Comparison of ENCODE assay signal across 25 cellular contexts in the genomic region with DNA sequence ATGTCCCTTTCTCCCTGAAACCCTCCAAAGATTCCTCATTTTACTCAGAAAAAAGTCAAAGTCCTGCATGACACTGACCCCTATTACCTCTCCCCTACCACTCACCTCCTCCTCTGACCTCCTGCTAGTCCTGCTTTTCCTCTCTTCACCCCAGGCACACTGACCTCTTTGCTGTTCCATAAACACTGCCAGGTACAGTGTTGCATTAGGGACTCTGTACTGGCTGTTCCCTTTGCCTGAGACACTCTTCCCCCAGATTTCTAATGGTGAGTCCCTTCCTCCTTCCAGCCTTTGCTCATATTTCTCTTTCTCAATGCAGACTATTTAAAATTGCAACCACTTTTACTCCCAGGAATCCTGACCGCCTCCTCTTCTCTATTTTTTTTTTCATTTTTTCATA. TPM values are rescaled to one million over a fixed set of nuclear protein-coding genes. Genes with fewer than 3 reads are reported as not detected.
DNase-seq lines count a peak whose midpoint lies in the region; ATAC-seq and TF ChIP-seq lines count a peak whose summit lies in the region.
"Had no signal": no experiment of that assay in that cellular context is flagged by ENCODE, and none has a peak within 500 bp of the region (broad histone marks: within the 10 kb centered on the region; RNA-seq: fewer than 3 reads in every experiment).

No MANE protein-coding gene starts in this region.

- H3K27me3 Mint-ChIP-seq in GM23338 (ENCODE audit: insufficient read depth, low read depth, poor library complexity): no peaks in the 10 kb centered on the region
- peaks cover 0 to 21% (median 16%) of the 10 kb centered on the region in 5 donors for H3K27me3 Mint-ChIP-seq in naive thymus-derived CD4-positive, alpha-beta T cell
- H3K27me3 Mint-ChIP-seq: B cell; CD4-positive, alpha-beta memory T cell; CD4-positive, CD25-positive, alpha-beta regulatory T cell had no signal

- H3K9ac ChIP-seq in MM.1S (ENCODE audit: low read length): no peak overlapping the region
- H3K9ac ChIP-seq: BLaER1 treated with 17β-estradiol and CSF1 and Interleukin-3, amounts not matched to agents 10 nM and 100 nM had no signal

- POLR2A ChIA-PET in naive thymus-derived CD4-positive, alpha-beta T cell (lab: Charles Lee): no interaction called here

- intact Hi-C loops in naive thymus-derived CD4-positive, alpha-beta T cell (cut with micrococcal nuclease): no loop called here
- intact Hi-C loops in lower leg skin (cut with DNase I; ENCODE audit: low total_unique reads): no loop called here
- intact Hi-C loops in breast epithelium (cut with DNase I; ENCODE audit: low total_unique reads): no loop called here

- peak overlapping the region; percentile 72; the same call in 1 of the 2 replicates for H2AFZ ChIP-seq in GM23338
- H2AFZ ChIP-seq in MM.1S (ENCODE audit: low read length): no peak overlapping the region

- H3K9me2 ChIP-seq in GM23338 (ENCODE audit: insufficient read depth) (peaks cover 12% of the 10 kb centered on the region; the same call in 1 of the 2 replicates), MM.1S (replicated peaks; ENCODE audit: insufficient read depth, low read length) (no peaks in the 10 kb centered on the region)

- 91 to 92% methylated on average over 1 of the region's 1 CpG for WGBS in lower leg skin, 2 donors

- H3K79me2 ChIP-seq in GM23338 (replicated peaks; ENCODE audit: insufficient read depth) (no peaks in the 10 kb centered on the region), MM.1S (ENCODE audit: low read length) (no peaks in the 10 kb centered on the region)

- no peaks in the 10 kb centered on the region for H3F3A ChIP-seq in GM23338 (replicated peaks; ENCODE audit: low read depth)
- H3F3A ChIP-seq in MM.1S (ENCODE audit: insufficient read depth, low read length): peaks cover 19% of the 10 kb centered on the region

- no peak overlapping the region for H3K27ac Mint-ChIP-seq in GM23338
- H3K27ac Mint-ChIP-seq in naive thymus-derived CD4-positive, alpha-beta T cell: no peak overlapping the region
- H3K27ac Mint-ChIP-seq: B cell; CD14-positive monocyte; CD4-positive, alpha-beta memory T cell; CD4-positive, CD25-positive, alpha-beta regulatory T cell; CD8-positive, alpha-beta memory T cell had no signal

- no peak for TF ChIP-seq POLR2A in lower leg skin (IDR thresholded peaks at IDR 0.05)
- TF ChIP-seq POLR2A in breast epithelium (IDR thresholded peaks at IDR 0.05): no peak

- CTCF ChIA-PET in naive thymus-derived CD4-positive, alpha-beta T cell (lab: Charles Lee): no interaction called here

- H3K4me3 ChIP-seq in GM23338: no peak overlapping the region
- H3K4me3 ChIP-seq in MM.1S (ENCODE audit: low read length): no peak overlapping the region
- no peak overlapping the region for H3K4me3 ChIP-seq in naive thymus-derived CD4-positive, alpha-beta T cell (ENCODE audit: low read length)
- no peak overlapping the region for H3K4me3 ChIP-seq in lower leg skin (ENCODE audit: low read depth, poor library complexity, severe bottlenecking)
- no peak overlapping the region for H3K4me3 ChIP-seq in breast epithelium
- H3K4me3 ChIP-seq: A549; BLaER1 treated with 17β-estradiol and CSF1 and Interleukin-3, amounts not matched to agents 10 nM and 100 nM had no signal

- H3K4me2 ChIP-seq in GM23338 (no peak overlapping the region), MM.1S (ENCODE audit: low read depth, low read length) (peak overlapping the region; percentile 26; the same call in 1 of the 2 replicates)
- H3K4me2 ChIP-seq: A549 had no signal

- H3K4me3 Mint-ChIP-seq in GM23338: no peak overlapping the region
- no peak overlapping the region for H3K4me3 Mint-ChIP-seq in naive thymus-derived CD4-positive, alpha-beta T cell
- H3K4me3 Mint-ChIP-seq: B cell; CD14-positive monocyte; CD4-positive, alpha-beta memory T cell; CD4-positive, CD25-positive, alpha-beta regulatory T cell; CD8-positive, alpha-beta memory T cell had no signal

- H4K20me1 ChIP-seq in GM23338 (replicated peaks; ENCODE audit: insufficient read depth): no peaks in the 10 kb centered on the region
- H4K20me1 ChIP-seq in MM.1S (ENCODE audit: insufficient read depth, low read length): no peaks in the 10 kb centered on the region
- H4K20me1 ChIP-seq: BLaER1 treated with 17β-estradiol and CSF1 and Interleukin-3, amounts not matched to agents 10 nM and 100 nM had no signal

- no peaks in the 10 kb centered on the region for H3K4me1 ChIP-seq in GM23338 (ENCODE audit: insufficient read depth)
- peaks cover 49% of the 10 kb centered on the region for H3K4me1 ChIP-seq in MM.1S (ENCODE audit: low read length)
- no peaks in the 10 kb centered on the region for H3K4me1 ChIP-seq in naive thymus-derived CD4-positive, alpha-beta T cell (ENCODE audit: control insufficient read depth in 2 of 2, insufficient read depth in 2 of 2, low read length in 2 of 2)
- H3K4me1 ChIP-seq in breast epithelium: no peaks in the 10 kb centered on the region

- H3K36me3 Mint-ChIP-seq in GM23338 (ENCODE audit: low read depth): no peaks in the 10 kb centered on the region
- peaks cover 0 to 6% (median 0%) of the 10 kb centered on the region in 5 donors for H3K36me3 Mint-ChIP-seq in naive thymus-derived CD4-positive, alpha-beta T cell
- H3K36me3 Mint-ChIP-seq: CD14-positive monocyte; CD4-positive, alpha-beta memory T cell; CD4-positive, CD25-positive, alpha-beta regulatory T cell; CD8-positive, alpha-beta memory T cell had no signal

- H3K36me3 ChIP-seq in GM23338 (ENCODE audit: insufficient read depth) (no peaks in the 10 kb centered on the region), MM.1S (replicated peaks; ENCODE audit: insufficient read depth, low read length) (no peaks in the 10 kb centered on the region), breast epithelium (no peaks in the 10 kb centered on the region)
- no peaks in the 10 kb centered on the region for H3K36me3 ChIP-seq in naive thymus-derived CD4-positive, alpha-beta T cell (ENCODE audit: control insufficient read depth in 2 of 3, insufficient read depth in 3 of 3, low read length in 3 of 3)
- H3K36me3 ChIP-seq: BLaER1 treated with 17β-estradiol and CSF1 and Interleukin-3, amounts not matched to agents 10 nM and 100 nM had no signal

- DNase-seq in GM23338 (ENCODE audit: low spot score): no peak
- no peak for DNase-seq in MM.1S
- DNase-seq in left lobe of liver (ENCODE audit: low spot score): no peak
- DNase-seq in naive thymus-derived CD4-positive, alpha-beta T cell: no peak
- DNase-seq in lower leg skin (ENCODE audit: low spot score in 2 of 2): no peak
- DNase-seq in activated CD4-positive, alpha-beta T cell treated with anti-CD3 and anti-CD28 coated beads, Interleukin-2, amount 50 U/mL, for 48 hours: no peak
- DNase-seq in breast epithelium (ENCODE audit: low spot score in 2 of 2): no peak
- DNase-seq: AML-193; CD4-positive, alpha-beta memory T cell; CD4-positive, CD25-positive, alpha-beta regulatory T cell; CD8-positive, alpha-beta memory T cell; COR-L47; DMS 273 treated with DMSO at 0.1 percent for 48 hours; DMS153; DMS53; DMS79; DND-41; EL; GF-D8 had no signal

- H3K4me1 Mint-ChIP-seq in GM23338: peaks cover 2% of the 10 kb centered on the region; the same call in 2 of the 3 replicates
- no peaks in the 10 kb centered on the region for H3K4me1 Mint-ChIP-seq in naive thymus-derived CD4-positive, alpha-beta T cell
- H3K4me1 Mint-ChIP-seq: CD14-positive monocyte; CD4-positive, alpha-beta memory T cell; CD4-positive, CD25-positive, alpha-beta regulatory T cell; CD8-positive, alpha-beta memory T cell had no signal

- H3K9me3 ChIP-seq in MM.1S (replicated peaks; ENCODE audit: insufficient read depth, low read length) (no peaks in the 10 kb centered on the region), breast epithelium (no peaks in the 10 kb centered on the region)
- H3K9me3 ChIP-seq in naive thymus-derived CD4-positive, alpha-beta T cell (ENCODE audit: control insufficient read depth in 2 of 3, low read length in 3 of 3): no peaks in the 10 kb centered on the region
- H3K9me3 ChIP-seq: A549 had no signal

- ATAC-seq in GM23338 (peak; percentile 44; the same call in 2 of the 3 replicates), left lobe of liver (peak; percentile 63)
- ATAC-seq in naive thymus-derived CD4-positive, alpha-beta T cell: no peak
- ATAC-seq: A549 had no signal

- TF ChIP-seq CTCF in C4-2B (conservative IDR thresholded peaks at IDR 0.05) (no peak), GM23338 (conservative IDR thresholded peaks at IDR 0.05; ENCODE audit: low read depth in 2 of 2) (no peak), MM.1S (IDR thresholded peaks at IDR 0.05; ENCODE audit: low read length) (no peak), lower leg skin (IDR thresholded peaks at IDR 0.05) (no peak), breast epithelium (IDR thresholded peaks at IDR 0.05) (no peak)

- H3K9me3 Mint-ChIP-seq in GM23338: no peaks in the 10 kb centered on the region
- peaks cover 0 to 18% (median 5%) of the 10 kb centered on the region in 11 donors for H3K9me3 Mint-ChIP-seq in naive thymus-derived CD4-positive, alpha-beta T cell

- H3K27me3 ChIP-seq in GM23338 (ENCODE audit: insufficient read depth) (no peaks in the 10 kb centered on the region), MM.1S (replicated peaks; ENCODE audit: insufficient read depth, low read length) (no peaks in the 10 kb centered on the region), breast epithelium (no peaks in the 10 kb centered on the region)
- no peaks in the 10 kb centered on the region for H3K27me3 ChIP-seq in naive thymus-derived CD4-positive, alpha-beta T cell (ENCODE audit: control insufficient read depth in 2 of 2, insufficient read depth in 2 of 2, low read length in 2 of 2)
- H3K27me3 ChIP-seq: BLaER1 treated with 17β-estradiol and CSF1 and Interleukin-3, amounts not matched to agents 10 nM and 100 nM had no signal

- H3K27ac ChIP-seq in C4-2B (peak overlapping the region; percentile 35; the same call in 1 of the 2 replicates), GM23338 (ENCODE audit: low read depth) (no peak overlapping the region), MM.1S (ENCODE audit: low read length) (no peak overlapping the region), breast epithelium (no peak overlapping the region)
- no peak overlapping the region for H3K27ac ChIP-seq in naive thymus-derived CD4-positive, alpha-beta T cell (ENCODE audit: low read depth, low read length)
- H3K27ac ChIP-seq: 22Rv1; A549; BLaER1 treated with 17β-estradiol and CSF1 and Interleukin-3, amounts not matched to agents 10 nM and 100 nM had no signal

TF ChIP-seq in GM23338, 12 proteins besides CTCF, POLR2A, EP300 and RAD21 (continues in another document):
- TF ChIP-seq EZH2 (IDR thresholded peaks at IDR 0.05; ENCODE audit: low read depth, unreplicated experiment) (no peak), EZH2phosphoT487 (IDR thresholded peaks at IDR 0.05; ENCODE audit: unreplicated experiment) (no peak), CREB1 (CRISPR knock-in tag; IDR thresholded peaks at IDR 0.05; ENCODE audit: low read depth) (no peak), ZNF114 (CRISPR knock-in tag; IDR thresholded peaks at IDR 0.05) (no peak), POLR2AphosphoS5 (IDR thresholded peaks at IDR 0.05; ENCODE audit: low read depth) (no peak)

RNA-seq across cellular contexts. Expression of gene UBE2E2, which starts 36.3 kb away (rescaled TPM):
- total RNA-seq in GM23338 (2014; rRNA removed; shearing (Covaris generic)): 45.8 and 169 TPM in 2 replicates
- polyA plus RNA-seq in GM23338 (2016; fragmentation: Nextera tagmentation; extraction: Ambion mirVana): 86.9 and 94.2 TPM in 2 replicates
- total RNA-seq in left lobe of liver (14.4 TPM), lower leg skin (10 to 100 TPM; 20.0 to 54.7 (median 33.3) TPM), breast epithelium (10 to 100 TPM; 31.5 to 96.2 (median 59.7) TPM)
- 10 to 100 TPM in 3 of 5 experiments, 1 to 10 TPM in 2; 2.4 to 28.8 (median 10.9) TPM for total RNA-seq in naive thymus-derived CD4-positive, alpha-beta T cell
- 10 to 100 TPM; 15.3 to 18.5 TPM for polyA plus RNA-seq in naive thymus-derived CD4-positive, alpha-beta T cell
